Comparison of ENCODE assay signal across 1 cellular context in genomic region chr1:110148961-110149360, GRCh38.
A peak's percentile ranks its signal among the peaks of the same experiment; 100 is the strongest.
TF ChIP-seq lines count a peak whose summit lies in the region.

No MANE protein-coding gene starts in this region.

TF ChIP-seq in K562, 482 proteins besides CTCF, POLR2A, EP300 and RAD21 (continued from another document):
- 0 out of 2 replicates have a peak, but pooled peaks have one; percentile 24 for TF ChIP-seq SMC3 (conservative IDR thresholded peaks at IDR 0.05; ENCODE audit: insufficient read depth, low read depth, low read length)
- TF ChIP-seq TSC22D4 (tag; IDR thresholded peaks at IDR 0.05), result no peak
- no peak for TF ChIP-seq CREM (IDR thresholded peaks at IDR 0.05; ENCODE audit: low read depth)
- TF ChIP-seq STAT5A (IDR thresholded peaks at IDR 0.05; ENCODE audit: borderline replicate concordance, low read length), result no peak
